ENCODE assay signal across 1 cellular context in the genomic region with DNA sequence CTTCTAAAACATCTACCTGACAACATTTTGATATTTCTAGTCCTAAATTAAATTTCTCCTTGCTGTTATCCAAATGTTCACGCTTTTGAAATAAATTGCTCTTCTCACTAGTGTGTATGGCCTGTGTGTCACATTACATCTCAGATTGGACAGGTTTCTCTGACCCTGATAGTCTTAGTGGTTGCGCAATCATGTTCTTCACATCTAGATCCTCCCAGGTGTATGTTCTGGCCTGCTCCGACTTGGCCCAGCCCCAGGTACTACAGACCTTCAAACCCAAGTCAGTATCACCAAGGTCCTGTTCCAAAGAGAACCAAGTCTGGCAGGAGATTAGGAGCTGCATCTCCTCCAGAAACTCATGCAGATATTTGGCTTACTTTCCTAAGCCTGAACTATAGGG.
TF ChIP-seq lines count a peak whose summit lies in the region.

No MANE protein-coding gene starts in this region.

TF ChIP-seq in GM23338, 12 proteins besides CTCF, POLR2A, EP300 and RAD21 (continued from another document):
- TF ChIP-seq, protein P1, sequence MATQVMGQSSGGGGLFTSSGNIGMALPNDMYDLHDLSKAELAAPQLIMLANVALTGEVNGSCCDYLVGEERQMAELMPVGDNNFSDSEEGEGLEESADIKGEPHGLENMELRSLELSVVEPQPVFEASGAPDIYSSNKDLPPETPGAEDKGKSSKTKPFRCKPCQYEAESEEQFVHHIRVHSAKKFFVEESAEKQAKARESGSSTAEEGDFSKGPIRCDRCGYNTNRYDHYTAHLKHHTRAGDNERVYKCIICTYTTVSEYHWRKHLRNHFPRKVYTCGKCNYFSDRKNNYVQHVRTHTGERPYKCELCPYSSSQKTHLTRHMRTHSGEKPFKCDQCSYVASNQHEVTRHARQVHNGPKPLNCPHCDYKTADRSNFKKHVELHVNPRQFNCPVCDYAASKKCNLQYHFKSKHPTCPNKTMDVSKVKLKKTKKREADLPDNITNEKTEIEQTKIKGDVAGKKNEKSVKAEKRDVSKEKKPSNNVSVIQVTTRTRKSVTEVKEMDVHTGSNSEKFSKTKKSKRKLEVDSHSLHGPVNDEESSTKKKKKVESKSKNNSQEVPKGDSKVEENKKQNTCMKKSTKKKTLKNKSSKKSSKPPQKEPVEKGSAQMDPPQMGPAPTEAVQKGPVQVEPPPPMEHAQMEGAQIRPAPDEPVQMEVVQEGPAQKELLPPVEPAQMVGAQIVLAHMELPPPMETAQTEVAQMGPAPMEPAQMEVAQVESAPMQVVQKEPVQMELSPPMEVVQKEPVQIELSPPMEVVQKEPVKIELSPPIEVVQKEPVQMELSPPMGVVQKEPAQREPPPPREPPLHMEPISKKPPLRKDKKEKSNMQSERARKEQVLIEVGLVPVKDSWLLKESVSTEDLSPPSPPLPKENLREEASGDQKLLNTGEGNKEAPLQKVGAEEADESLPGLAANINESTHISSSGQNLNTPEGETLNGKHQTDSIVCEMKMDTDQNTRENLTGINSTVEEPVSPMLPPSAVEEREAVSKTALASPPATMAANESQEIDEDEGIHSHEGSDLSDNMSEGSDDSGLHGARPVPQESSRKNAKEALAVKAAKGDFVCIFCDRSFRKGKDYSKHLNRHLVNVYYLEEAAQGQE (IDR thresholded peaks at IDR 0.05; ENCODE audit: unreplicated experiment) = no peak
- TF ChIP-seq EZH2phosphoT487 (IDR thresholded peaks at IDR 0.05; ENCODE audit: unreplicated experiment) = no peak
- no peak for TF ChIP-seq POLR2AphosphoS5 (IDR thresholded peaks at IDR 0.05; ENCODE audit: low read depth)
- TF ChIP-seq STAT1 (IDR thresholded peaks at IDR 0.05; ENCODE audit: unreplicated experiment) = no peak
- TF ChIP-seq, protein P2, sequence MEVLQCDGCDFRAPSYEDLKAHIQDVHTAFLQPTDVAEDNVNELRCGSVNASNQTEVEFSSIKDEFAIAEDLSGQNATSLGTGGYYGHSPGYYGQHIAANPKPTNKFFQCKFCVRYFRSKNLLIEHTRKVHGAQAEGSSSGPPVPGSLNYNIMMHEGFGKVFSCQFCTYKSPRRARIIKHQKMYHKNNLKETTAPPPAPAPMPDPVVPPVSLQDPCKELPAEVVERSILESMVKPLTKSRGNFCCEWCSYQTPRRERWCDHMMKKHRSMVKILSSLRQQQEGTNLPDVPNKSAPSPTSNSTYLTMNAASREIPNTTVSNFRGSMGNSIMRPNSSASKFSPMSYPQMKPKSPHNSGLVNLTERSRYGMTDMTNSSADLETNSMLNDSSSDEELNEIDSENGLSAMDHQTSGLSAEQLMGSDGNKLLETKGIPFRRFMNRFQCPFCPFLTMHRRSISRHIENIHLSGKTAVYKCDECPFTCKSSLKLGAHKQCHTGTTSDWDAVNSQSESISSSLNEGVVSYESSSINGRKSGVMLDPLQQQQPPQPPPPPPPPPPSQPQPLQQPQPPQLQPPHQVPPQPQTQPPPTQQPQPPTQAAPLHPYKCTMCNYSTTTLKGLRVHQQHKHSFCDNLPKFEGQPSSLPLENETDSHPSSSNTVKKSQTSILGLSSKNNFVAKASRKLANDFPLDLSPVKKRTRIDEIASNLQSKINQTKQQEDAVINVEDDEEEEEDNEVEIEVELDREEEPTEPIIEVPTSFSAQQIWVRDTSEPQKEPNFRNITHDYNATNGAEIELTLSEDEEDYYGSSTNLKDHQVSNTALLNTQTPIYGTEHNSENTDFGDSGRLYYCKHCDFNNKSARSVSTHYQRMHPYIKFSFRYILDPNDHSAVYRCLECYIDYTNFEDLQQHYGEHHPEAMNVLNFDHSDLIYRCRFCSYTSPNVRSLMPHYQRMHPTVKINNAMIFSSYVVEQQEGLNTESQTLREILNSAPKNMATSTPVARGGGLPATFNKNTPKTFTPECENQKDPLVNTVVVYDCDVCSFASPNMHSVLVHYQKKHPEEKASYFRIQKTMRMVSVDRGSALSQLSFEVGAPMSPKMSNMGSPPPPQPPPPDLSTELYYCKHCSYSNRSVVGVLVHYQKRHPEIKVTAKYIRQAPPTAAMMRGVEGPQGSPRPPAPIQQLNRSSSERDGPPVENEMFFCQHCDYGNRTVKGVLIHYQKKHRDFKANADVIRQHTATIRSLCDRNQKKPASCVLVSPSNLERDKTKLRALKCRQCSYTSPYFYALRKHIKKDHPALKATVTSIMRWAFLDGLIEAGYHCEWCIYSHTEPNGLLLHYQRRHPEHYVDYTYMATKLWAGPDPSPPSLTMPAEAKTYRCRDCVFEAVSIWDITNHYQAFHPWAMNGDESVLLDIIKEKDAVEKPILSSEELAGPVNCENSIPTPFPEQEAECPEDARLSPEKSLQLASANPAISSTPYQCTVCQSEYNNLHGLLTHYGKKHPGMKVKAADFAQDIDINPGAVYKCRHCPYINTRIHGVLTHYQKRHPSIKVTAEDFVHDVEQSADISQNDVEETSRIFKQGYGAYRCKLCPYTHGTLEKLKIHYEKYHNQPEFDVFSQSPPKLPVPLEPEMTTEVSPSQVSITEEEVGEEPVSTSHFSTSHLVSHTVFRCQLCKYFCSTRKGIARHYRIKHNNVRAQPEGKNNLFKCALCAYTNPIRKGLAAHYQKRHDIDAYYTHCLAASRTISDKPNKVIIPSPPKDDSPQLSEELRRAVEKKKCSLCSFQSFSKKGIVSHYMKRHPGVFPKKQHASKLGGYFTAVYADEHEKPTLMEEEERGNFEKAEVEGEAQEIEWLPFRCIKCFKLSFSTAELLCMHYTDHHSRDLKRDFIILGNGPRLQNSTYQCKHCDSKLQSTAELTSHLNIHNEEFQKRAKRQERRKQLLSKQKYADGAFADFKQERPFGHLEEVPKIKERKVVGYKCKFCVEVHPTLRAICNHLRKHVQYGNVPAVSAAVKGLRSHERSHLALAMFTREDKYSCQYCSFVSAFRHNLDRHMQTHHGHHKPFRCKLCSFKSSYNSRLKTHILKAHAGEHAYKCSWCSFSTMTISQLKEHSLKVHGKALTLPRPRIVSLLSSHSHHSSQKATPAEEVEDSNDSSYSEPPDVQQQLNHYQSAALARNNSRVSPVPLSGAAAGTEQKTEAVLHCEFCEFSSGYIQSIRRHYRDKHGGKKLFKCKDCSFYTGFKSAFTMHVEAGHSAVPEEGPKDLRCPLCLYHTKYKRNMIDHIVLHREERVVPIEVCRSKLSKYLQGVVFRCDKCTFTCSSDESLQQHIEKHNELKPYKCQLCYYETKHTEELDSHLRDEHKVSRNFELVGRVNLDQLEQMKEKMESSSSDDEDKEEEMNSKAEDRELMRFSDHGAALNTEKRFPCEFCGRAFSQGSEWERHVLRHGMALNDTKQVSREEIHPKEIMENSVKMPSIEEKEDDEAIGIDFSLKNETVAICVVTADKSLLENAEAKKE (CRISPR knock-in tag; IDR thresholded peaks at IDR 0.05) = no peak
- TF ChIP-seq, protein P3, sequence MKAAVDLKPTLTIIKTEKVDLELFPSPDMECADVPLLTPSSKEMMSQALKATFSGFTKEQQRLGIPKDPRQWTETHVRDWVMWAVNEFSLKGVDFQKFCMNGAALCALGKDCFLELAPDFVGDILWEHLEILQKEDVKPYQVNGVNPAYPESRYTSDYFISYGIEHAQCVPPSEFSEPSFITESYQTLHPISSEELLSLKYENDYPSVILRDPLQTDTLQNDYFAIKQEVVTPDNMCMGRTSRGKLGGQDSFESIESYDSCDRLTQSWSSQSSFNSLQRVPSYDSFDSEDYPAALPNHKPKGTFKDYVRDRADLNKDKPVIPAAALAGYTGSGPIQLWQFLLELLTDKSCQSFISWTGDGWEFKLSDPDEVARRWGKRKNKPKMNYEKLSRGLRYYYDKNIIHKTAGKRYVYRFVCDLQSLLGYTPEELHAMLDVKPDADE (IDR thresholded peaks at IDR 0.05) = no peak
- no peak for TF ChIP-seq ZNF114 (CRISPR knock-in tag; IDR thresholded peaks at IDR 0.05)
- TF ChIP-seq CREB1 (CRISPR knock-in tag; IDR thresholded peaks at IDR 0.05; ENCODE audit: low read depth) = no peak
